Comparison of ENCODE assay signal across 18 cellular contexts in genomic region chr15:87570186-87570585, GRCh38.
DNase-seq lines count a peak whose midpoint lies in the region; ATAC-seq, FAIRE-seq and TF ChIP-seq lines count a peak whose summit lies in the region.
"Had no signal": no experiment of that assay in that cellular context is flagged by ENCODE, and none has a peak within 500 bp of the region (broad histone marks: within the 10 kb centered on the region; RNA-seq: fewer than 3 reads in every experiment).

No MANE protein-coding gene starts in this region.

- POLR2A ChIA-PET in naive thymus-derived CD4-positive, alpha-beta T cell (lab: Charles Lee), result no interaction called here

- H3K27me3 Mint-ChIP-seq in activated CD4-positive, alpha-beta T cell treated with anti-CD3 and anti-CD28 coated beads, Interleukin-2, amount 10 ng/mL, durations not matched to agents 24 days and 14 days, result no peaks in the 10 kb centered on the region
- H3K27me3 Mint-ChIP-seq in naive thymus-derived CD4-positive, alpha-beta T cell, result no peaks in the 10 kb centered on the region

- TF ChIP-seq CTCF in choroid plexus epithelial cell (conservative IDR thresholded peaks at IDR 0.05; ENCODE audit: low read depth, low read length), result no peak
- TF ChIP-seq CTCF in D721Med (IDR thresholded peaks at IDR 0.05; ENCODE audit: insufficient read depth, missing control alignments), result no peak

- FAIRE-seq in D721Med (lab: Jason Lieb, UNC), result no peak
- FAIRE-seq: endometrium had no signal

- CTCF ChIA-PET in naive thymus-derived CD4-positive, alpha-beta T cell (lab: Charles Lee), result no interaction called here

- peak overlapping the region; percentile 5 for H3K4me3 Mint-ChIP-seq in activated CD4-positive, alpha-beta T cell treated with anti-CD3 and anti-CD28 coated beads, Interleukin-2, amount 10 ng/mL, durations not matched to agents 24 days and 14 days
- H3K4me3 Mint-ChIP-seq in naive thymus-derived CD4-positive, alpha-beta T cell, result peak overlapping the region in 9 of 10 donors; percentile 41 to 85 (median 74)
- H3K4me3 Mint-ChIP-seq: activated naive CD4-positive, alpha-beta T cell treated with anti-CD3 and anti-CD28 coated beads for 36 hours had no signal

- no peak for DNase-seq in activated CD4-positive, alpha-beta T cell treated with anti-CD3 and anti-CD28 coated beads, Interleukin-2, amount 10 ng/mL, durations not matched to agents 24 days and 14 days
- no peak for DNase-seq in activated CD4-positive, alpha-beta T cell treated with anti-CD3 and anti-CD28 coated beads for 48 hours
- DNase-seq in Jurkat, Clone E6-1 (ENCODE audit: low read depth, low spot score), result peak; percentile 3
- DNase-seq in choroid plexus epithelial cell (ENCODE audit: low read depth) (peak; percentile 50), D721Med (ENCODE audit: insufficient read length, low spot score) (no peak), DMS 273 treated with DMSO at 0.1 percent for 48 hours (lab: John Stamatoyannopoulos, UW) (no peak)
- DNase-seq in naive thymus-derived CD4-positive, alpha-beta T cell, result peak in 2 of 9 donors; percentile 4 to 5
- DNase-seq: activated naive CD4-positive, alpha-beta T cell treated with anti-CD3 and anti-CD28 coated beads for 36 hours; Caco-2; central memory CD4-positive, alpha-beta T cell; NCI-H1417 treated with DMSO at 0.1 percent for 48 hours; WERI-Rb-1 had no signal

- H3K36me3 ChIP-seq in naive thymus-derived CD4-positive, alpha-beta T cell (ENCODE audit: control insufficient read depth in 2 of 3, insufficient read depth in 3 of 3, low read length in 3 of 3), result no peaks in the 10 kb centered on the region
- H3K36me3 ChIP-seq: prostate gland, suprapubic skin, WERI-Rb-1 had no signal

- intact Hi-C loops in activated CD4-positive, alpha-beta T cell treated with anti-CD3 and anti-CD28 coated beads, Interleukin-2, amount 10 ng/mL, durations not matched to agents 24 days and 14 days (cut with micrococcal nuclease), result no loop called here
- intact Hi-C loops in naive thymus-derived CD4-positive, alpha-beta T cell (cut with micrococcal nuclease), result loop anchor here in 1 of 2 donors (2.0 kb wide), 1 partner anchor 27 kb away; no protein-coding TSS in a partner anchor

- H3K4me3 ChIP-seq in Jurkat, Clone E6-1 (ENCODE audit: low read length), result no peak overlapping the region
- no peak overlapping the region for H3K4me3 ChIP-seq in choroid plexus epithelial cell (ENCODE audit: low read depth, low read length)
- H3K4me3 ChIP-seq in naive thymus-derived CD4-positive, alpha-beta T cell (ENCODE audit: low read length), result no peak overlapping the region
- H3K4me3 ChIP-seq: prostate gland, suprapubic skin had no signal

- H3K27ac Mint-ChIP-seq in activated CD4-positive, alpha-beta T cell treated with anti-CD3 and anti-CD28 coated beads, Interleukin-2, amount 10 ng/mL, durations not matched to agents 24 days and 14 days, result no peak overlapping the region
- peak overlapping the region in 5 of 9 donors; percentile 4 to 70 (median 23) for H3K27ac Mint-ChIP-seq in naive thymus-derived CD4-positive, alpha-beta T cell
- H3K27ac Mint-ChIP-seq: activated naive CD4-positive, alpha-beta T cell treated with anti-CD3 and anti-CD28 coated beads for 36 hours had no signal

- H3K27ac ChIP-seq in naive thymus-derived CD4-positive, alpha-beta T cell (ENCODE audit: low read depth, low read length), result no peak overlapping the region
- H3K27ac ChIP-seq: HL-60, KMS-11, prostate gland, suprapubic skin, WERI-Rb-1 had no signal

- H3K9me3 ChIP-seq in naive thymus-derived CD4-positive, alpha-beta T cell (ENCODE audit: control insufficient read depth in 2 of 3, low read length in 3 of 3), result no peaks in the 10 kb centered on the region
- H3K9me3 ChIP-seq: Caco-2, prostate gland, suprapubic skin had no signal

- no peak for ATAC-seq in naive thymus-derived CD4-positive, alpha-beta T cell
- ATAC-seq in GM19324 (IDR thresholded peaks at IDR 0.05; ENCODE audit: low FRiP score, unreplicated experiment), result no peak

- H3K27me3 ChIP-seq in naive thymus-derived CD4-positive, alpha-beta T cell (ENCODE audit: control insufficient read depth in 2 of 2, insufficient read depth in 2 of 2, low read length in 2 of 2), result no peaks in the 10 kb centered on the region
- H3K27me3 ChIP-seq: suprapubic skin had no signal

- no peaks in the 10 kb centered on the region for H3K36me3 Mint-ChIP-seq in activated CD4-positive, alpha-beta T cell treated with anti-CD3 and anti-CD28 coated beads, Interleukin-2, amount 10 ng/mL, durations not matched to agents 24 days and 14 days (ENCODE audit: low read depth)
- H3K36me3 Mint-ChIP-seq in naive thymus-derived CD4-positive, alpha-beta T cell, result no peaks in the 10 kb centered on the region

- peaks cover 0 to 6% of the 10 kb centered on the region in 2 donors for H3K4me1 ChIP-seq in naive thymus-derived CD4-positive, alpha-beta T cell (ENCODE audit: control insufficient read depth in 2 of 2, insufficient read depth in 2 of 2, low read length in 2 of 2)
- H3K4me1 ChIP-seq: Caco-2, prostate gland, suprapubic skin had no signal

- H3K9me3 Mint-ChIP-seq in activated CD4-positive, alpha-beta T cell treated with anti-CD3 and anti-CD28 coated beads, Interleukin-2, amount 10 ng/mL, durations not matched to agents 24 days and 14 days, result no peaks in the 10 kb centered on the region
- H3K9me3 Mint-ChIP-seq in naive thymus-derived CD4-positive, alpha-beta T cell, result peaks cover 0 to 3% (median 0%) of the 10 kb centered on the region in 11 donors
- H3K9me3 Mint-ChIP-seq: activated naive CD4-positive, alpha-beta T cell treated with anti-CD3 and anti-CD28 coated beads for 36 hours had no signal

- peaks cover 3% of the 10 kb centered on the region for H3K4me1 Mint-ChIP-seq in activated CD4-positive, alpha-beta T cell treated with anti-CD3 and anti-CD28 coated beads, Interleukin-2, amount 10 ng/mL, durations not matched to agents 24 days and 14 days
- H3K4me1 Mint-ChIP-seq in naive thymus-derived CD4-positive, alpha-beta T cell, result peaks cover 5 to 16% (median 11%) of the 10 kb centered on the region in 7 donors

Comparison
In these comparisons a context has a peak if more than half of its experiments do, and no peak if none do; other contexts are left out.
1. DNase-seq: peak in Jurkat, Clone E6-1 (single experiment) and choroid plexus epithelial cell (single experiment); none in activated CD4-positive, alpha-beta T cell treated with anti-CD3 and anti-CD28 coated beads, Interleukin-2, amount 10 ng/mL, durations not matched to agents 24 days and 14 days (single experiment), activated CD4-positive, alpha-beta T cell treated with anti-CD3 and anti-CD28 coated beads for 48 hours (single experiment), D721Med (single experiment) and DMS 273 treated with DMSO at 0.1 percent for 48 hours (single experiment).